In the genomic region with DNA sequence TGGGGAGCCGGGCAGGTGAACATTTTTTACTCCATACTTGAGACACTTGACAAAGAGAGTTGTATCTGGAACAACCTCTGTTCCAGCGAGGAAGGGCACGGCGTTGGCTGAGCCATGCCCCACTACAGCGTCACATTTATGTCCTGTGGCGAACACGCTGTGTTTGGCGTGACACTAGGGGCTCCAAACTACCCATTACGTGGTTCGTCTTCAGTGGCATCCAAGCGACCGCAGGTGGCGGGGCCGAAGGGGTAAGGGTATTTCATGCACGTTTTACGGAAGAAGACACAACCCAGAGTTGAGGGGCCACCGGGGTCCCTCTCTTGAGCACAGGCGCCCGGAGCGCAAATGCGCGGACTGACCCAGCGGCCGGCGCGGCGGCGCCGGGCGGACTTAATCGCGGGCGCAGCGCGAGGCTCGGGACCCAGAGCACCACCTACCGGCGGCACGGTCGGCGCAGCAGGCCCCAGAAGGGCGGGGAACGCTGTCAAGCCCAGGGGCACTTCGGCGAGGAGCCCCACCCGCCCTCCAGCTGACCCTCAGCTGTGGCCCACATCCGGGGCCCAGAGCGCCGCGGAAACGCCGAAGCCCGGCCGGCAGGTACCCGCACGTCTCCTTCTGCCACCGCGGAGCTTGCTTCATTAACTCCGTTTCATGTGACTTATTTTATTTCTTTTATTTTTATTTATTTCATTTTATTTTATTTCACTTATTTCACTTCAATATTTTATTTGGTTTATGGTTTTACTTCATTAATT, we compare ENCODE assay signal across 1 cellular context.
A peak's percentile ranks its signal among the peaks of the same experiment; 100 is the strongest.
TF ChIP-seq lines count a peak whose summit lies in the region.

No MANE protein-coding gene starts in this region.

TF ChIP-seq in K562, 482 proteins besides CTCF, POLR2A, EP300 and RAD21 (continued from another document and continues in another):
- TF ChIP-seq, protein P1, sequence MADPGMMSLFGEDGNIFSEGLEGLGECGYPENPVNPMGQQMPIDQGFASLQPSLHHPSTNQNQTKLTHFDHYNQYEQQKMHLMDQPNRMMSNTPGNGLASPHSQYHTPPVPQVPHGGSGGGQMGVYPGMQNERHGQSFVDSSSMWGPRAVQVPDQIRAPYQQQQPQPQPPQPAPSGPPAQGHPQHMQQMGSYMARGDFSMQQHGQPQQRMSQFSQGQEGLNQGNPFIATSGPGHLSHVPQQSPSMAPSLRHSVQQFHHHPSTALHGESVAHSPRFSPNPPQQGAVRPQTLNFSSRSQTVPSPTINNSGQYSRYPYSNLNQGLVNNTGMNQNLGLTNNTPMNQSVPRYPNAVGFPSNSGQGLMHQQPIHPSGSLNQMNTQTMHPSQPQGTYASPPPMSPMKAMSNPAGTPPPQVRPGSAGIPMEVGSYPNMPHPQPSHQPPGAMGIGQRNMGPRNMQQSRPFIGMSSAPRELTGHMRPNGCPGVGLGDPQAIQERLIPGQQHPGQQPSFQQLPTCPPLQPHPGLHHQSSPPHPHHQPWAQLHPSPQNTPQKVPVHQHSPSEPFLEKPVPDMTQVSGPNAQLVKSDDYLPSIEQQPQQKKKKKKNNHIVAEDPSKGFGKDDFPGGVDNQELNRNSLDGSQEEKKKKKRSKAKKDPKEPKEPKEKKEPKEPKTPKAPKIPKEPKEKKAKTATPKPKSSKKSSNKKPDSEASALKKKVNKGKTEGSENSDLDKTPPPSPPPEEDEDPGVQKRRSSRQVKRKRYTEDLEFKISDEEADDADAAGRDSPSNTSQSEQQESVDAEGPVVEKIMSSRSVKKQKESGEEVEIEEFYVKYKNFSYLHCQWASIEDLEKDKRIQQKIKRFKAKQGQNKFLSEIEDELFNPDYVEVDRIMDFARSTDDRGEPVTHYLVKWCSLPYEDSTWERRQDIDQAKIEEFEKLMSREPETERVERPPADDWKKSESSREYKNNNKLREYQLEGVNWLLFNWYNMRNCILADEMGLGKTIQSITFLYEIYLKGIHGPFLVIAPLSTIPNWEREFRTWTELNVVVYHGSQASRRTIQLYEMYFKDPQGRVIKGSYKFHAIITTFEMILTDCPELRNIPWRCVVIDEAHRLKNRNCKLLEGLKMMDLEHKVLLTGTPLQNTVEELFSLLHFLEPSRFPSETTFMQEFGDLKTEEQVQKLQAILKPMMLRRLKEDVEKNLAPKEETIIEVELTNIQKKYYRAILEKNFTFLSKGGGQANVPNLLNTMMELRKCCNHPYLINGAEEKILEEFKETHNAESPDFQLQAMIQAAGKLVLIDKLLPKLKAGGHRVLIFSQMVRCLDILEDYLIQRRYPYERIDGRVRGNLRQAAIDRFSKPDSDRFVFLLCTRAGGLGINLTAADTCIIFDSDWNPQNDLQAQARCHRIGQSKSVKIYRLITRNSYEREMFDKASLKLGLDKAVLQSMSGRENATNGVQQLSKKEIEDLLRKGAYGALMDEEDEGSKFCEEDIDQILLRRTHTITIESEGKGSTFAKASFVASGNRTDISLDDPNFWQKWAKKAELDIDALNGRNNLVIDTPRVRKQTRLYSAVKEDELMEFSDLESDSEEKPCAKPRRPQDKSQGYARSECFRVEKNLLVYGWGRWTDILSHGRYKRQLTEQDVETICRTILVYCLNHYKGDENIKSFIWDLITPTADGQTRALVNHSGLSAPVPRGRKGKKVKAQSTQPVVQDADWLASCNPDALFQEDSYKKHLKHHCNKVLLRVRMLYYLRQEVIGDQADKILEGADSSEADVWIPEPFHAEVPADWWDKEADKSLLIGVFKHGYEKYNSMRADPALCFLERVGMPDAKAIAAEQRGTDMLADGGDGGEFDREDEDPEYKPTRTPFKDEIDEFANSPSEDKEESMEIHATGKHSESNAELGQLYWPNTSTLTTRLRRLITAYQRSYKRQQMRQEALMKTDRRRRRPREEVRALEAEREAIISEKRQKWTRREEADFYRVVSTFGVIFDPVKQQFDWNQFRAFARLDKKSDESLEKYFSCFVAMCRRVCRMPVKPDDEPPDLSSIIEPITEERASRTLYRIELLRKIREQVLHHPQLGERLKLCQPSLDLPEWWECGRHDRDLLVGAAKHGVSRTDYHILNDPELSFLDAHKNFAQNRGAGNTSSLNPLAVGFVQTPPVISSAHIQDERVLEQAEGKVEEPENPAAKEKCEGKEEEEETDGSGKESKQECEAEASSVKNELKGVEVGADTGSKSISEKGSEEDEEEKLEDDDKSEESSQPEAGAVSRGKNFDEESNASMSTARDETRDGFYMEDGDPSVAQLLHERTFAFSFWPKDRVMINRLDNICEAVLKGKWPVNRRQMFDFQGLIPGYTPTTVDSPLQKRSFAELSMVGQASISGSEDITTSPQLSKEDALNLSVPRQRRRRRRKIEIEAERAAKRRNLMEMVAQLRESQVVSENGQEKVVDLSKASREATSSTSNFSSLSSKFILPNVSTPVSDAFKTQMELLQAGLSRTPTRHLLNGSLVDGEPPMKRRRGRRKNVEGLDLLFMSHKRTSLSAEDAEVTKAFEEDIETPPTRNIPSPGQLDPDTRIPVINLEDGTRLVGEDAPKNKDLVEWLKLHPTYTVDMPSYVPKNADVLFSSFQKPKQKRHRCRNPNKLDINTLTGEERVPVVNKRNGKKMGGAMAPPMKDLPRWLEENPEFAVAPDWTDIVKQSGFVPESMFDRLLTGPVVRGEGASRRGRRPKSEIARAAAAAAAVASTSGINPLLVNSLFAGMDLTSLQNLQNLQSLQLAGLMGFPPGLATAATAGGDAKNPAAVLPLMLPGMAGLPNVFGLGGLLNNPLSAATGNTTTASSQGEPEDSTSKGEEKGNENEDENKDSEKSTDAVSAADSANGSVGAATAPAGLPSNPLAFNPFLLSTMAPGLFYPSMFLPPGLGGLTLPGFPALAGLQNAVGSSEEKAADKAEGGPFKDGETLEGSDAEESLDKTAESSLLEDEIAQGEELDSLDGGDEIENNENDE (IDR thresholded peaks at IDR 0.05; ENCODE audit: low read depth, low read length), result no peak
- TF ChIP-seq, protein P2, sequence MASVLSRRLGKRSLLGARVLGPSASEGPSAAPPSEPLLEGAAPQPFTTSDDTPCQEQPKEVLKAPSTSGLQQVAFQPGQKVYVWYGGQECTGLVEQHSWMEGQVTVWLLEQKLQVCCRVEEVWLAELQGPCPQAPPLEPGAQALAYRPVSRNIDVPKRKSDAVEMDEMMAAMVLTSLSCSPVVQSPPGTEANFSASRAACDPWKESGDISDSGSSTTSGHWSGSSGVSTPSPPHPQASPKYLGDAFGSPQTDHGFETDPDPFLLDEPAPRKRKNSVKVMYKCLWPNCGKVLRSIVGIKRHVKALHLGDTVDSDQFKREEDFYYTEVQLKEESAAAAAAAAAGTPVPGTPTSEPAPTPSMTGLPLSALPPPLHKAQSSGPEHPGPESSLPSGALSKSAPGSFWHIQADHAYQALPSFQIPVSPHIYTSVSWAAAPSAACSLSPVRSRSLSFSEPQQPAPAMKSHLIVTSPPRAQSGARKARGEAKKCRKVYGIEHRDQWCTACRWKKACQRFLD (CRISPR knock-in tag; IDR thresholded peaks at IDR 0.05), result no peak
- no peak for TF ChIP-seq HIVEP1 (CRISPR knock-in tag; IDR thresholded peaks at IDR 0.05)
- TF ChIP-seq MTF1 (CRISPR knock-in tag; IDR thresholded peaks at IDR 0.05; ENCODE audit: borderline replicate concordance), result no peak
- no peak for TF ChIP-seq THRAP3 (IDR thresholded peaks at IDR 0.05; ENCODE audit: borderline replicate concordance)
- TF ChIP-seq, protein P3, sequence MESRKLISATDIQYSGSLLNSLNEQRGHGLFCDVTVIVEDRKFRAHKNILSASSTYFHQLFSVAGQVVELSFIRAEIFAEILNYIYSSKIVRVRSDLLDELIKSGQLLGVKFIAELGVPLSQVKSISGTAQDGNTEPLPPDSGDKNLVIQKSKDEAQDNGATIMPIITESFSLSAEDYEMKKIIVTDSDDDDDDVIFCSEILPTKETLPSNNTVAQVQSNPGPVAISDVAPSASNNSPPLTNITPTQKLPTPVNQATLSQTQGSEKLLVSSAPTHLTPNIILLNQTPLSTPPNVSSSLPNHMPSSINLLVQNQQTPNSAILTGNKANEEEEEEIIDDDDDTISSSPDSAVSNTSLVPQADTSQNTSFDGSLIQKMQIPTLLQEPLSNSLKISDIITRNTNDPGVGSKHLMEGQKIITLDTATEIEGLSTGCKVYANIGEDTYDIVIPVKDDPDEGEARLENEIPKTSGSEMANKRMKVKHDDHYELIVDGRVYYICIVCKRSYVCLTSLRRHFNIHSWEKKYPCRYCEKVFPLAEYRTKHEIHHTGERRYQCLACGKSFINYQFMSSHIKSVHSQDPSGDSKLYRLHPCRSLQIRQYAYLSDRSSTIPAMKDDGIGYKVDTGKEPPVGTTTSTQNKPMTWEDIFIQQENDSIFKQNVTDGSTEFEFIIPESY (CRISPR knock-in tag; IDR thresholded peaks at IDR 0.05), result no peak
- TF ChIP-seq, protein P4, sequence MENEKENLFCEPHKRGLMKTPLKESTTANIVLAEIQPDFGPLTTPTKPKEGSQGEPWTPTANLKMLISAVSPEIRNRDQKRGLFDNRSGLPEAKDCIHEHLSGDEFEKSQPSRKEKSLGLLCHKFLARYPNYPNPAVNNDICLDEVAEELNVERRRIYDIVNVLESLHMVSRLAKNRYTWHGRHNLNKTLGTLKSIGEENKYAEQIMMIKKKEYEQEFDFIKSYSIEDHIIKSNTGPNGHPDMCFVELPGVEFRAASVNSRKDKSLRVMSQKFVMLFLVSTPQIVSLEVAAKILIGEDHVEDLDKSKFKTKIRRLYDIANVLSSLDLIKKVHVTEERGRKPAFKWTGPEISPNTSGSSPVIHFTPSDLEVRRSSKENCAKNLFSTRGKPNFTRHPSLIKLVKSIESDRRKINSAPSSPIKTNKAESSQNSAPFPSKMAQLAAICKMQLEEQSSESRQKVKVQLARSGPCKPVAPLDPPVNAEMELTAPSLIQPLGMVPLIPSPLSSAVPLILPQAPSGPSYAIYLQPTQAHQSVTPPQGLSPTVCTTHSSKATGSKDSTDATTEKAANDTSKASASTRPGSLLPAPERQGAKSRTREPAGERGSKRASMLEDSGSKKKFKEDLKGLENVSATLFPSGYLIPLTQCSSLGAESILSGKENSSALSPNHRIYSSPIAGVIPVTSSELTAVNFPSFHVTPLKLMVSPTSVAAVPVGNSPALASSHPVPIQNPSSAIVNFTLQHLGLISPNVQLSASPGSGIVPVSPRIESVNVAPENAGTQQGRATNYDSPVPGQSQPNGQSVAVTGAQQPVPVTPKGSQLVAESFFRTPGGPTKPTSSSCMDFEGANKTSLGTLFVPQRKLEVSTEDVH (IDR thresholded peaks at IDR 0.05; ENCODE audit: low read depth, partially characterized antibody), result peak; percentile 29
- no peak for TF ChIP-seq NFRKB (IDR thresholded peaks at IDR 0.05; ENCODE audit: low read depth)
- TF ChIP-seq BRF1 (IDR thresholded peaks at IDR 0.05; ENCODE audit: borderline replicate concordance, extremely low read depth, insufficient read length), result no peak
- peak; percentile 81 for TF ChIP-seq RBFOX2 (IDR thresholded peaks at IDR 0.05; ENCODE audit: low read depth, low read length)
- no peak for TF ChIP-seq DIDO1 (tag; IDR thresholded peaks at IDR 0.05; ENCODE audit: low read depth)
- TF ChIP-seq HOXB6 (CRISPR knock-in tag; IDR thresholded peaks at IDR 0.05; ENCODE audit: borderline replicate concordance), result no peak
- TF ChIP-seq, protein P5, sequence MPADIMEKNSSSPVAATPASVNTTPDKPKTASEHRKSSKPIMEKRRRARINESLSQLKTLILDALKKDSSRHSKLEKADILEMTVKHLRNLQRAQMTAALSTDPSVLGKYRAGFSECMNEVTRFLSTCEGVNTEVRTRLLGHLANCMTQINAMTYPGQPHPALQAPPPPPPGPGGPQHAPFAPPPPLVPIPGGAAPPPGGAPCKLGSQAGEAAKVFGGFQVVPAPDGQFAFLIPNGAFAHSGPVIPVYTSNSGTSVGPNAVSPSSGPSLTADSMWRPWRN (IDR thresholded peaks at IDR 0.05; ENCODE audit: low read depth), result no peak
- TF ChIP-seq TRIM24 (IDR thresholded peaks at IDR 0.05), result no peak
- TF ChIP-seq CBX2 (IDR thresholded peaks at IDR 0.05; ENCODE audit: insufficient read depth, low read length, poor library complexity, severe bottlenecking), result no peak
- TF ChIP-seq ZBTB7A (IDR thresholded peaks at IDR 0.05; ENCODE audit: borderline replicate concordance, control insufficient read depth, low read depth, low read length), result peak; percentile 94; the same call in 1 of the 2 replicates
- no peak for TF ChIP-seq MAFK (IDR thresholded peaks at IDR 0.05; ENCODE audit: low read length)
- no peak for TF ChIP-seq PRMT5 (CRISPR knock-in tag; IDR thresholded peaks at IDR 0.05)
- peak; percentile 47 for TF ChIP-seq RBBP5 (IDR thresholded peaks at IDR 0.05; ENCODE audit: borderline replicate concordance, insufficient read depth, low read length, poor library complexity, severe bottlenecking)
- no peak for TF ChIP-seq CAMTA2 (CRISPR knock-in tag; conservative IDR thresholded peaks at IDR 0.05)
- peak; percentile 73; the same call in 1 of the 2 replicates for TF ChIP-seq GABPB1 (CRISPR knock-in tag; IDR thresholded peaks at IDR 0.05)
- TF ChIP-seq, protein P6, sequence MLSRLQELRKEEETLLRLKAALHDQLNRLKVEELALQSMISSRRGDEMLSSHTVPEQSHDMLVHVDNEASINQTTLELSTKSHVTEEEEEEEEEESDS (CRISPR knock-in tag; IDR thresholded peaks at IDR 0.05), result no peak
- no peak for TF ChIP-seq TBL1XR1 (IDR thresholded peaks at IDR 0.05; ENCODE audit: low read length in 2 of 2)
- TF ChIP-seq, protein P7, sequence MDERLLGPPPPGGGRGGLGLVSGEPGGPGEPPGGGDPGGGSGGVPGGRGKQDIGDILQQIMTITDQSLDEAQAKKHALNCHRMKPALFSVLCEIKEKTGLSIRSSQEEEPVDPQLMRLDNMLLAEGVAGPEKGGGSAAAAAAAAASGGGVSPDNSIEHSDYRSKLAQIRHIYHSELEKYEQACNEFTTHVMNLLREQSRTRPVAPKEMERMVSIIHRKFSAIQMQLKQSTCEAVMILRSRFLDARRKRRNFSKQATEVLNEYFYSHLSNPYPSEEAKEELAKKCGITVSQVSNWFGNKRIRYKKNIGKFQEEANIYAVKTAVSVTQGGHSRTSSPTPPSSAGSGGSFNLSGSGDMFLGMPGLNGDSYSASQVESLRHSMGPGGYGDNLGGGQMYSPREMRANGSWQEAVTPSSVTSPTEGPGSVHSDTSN (CRISPR knock-in tag; IDR thresholded peaks at IDR 0.05; ENCODE audit: low read depth), result no peak
- TF ChIP-seq, protein P7 (tag; conservative IDR thresholded peaks at IDR 0.05; ENCODE audit: low read depth), result no peak
- TF ChIP-seq, protein P8, sequence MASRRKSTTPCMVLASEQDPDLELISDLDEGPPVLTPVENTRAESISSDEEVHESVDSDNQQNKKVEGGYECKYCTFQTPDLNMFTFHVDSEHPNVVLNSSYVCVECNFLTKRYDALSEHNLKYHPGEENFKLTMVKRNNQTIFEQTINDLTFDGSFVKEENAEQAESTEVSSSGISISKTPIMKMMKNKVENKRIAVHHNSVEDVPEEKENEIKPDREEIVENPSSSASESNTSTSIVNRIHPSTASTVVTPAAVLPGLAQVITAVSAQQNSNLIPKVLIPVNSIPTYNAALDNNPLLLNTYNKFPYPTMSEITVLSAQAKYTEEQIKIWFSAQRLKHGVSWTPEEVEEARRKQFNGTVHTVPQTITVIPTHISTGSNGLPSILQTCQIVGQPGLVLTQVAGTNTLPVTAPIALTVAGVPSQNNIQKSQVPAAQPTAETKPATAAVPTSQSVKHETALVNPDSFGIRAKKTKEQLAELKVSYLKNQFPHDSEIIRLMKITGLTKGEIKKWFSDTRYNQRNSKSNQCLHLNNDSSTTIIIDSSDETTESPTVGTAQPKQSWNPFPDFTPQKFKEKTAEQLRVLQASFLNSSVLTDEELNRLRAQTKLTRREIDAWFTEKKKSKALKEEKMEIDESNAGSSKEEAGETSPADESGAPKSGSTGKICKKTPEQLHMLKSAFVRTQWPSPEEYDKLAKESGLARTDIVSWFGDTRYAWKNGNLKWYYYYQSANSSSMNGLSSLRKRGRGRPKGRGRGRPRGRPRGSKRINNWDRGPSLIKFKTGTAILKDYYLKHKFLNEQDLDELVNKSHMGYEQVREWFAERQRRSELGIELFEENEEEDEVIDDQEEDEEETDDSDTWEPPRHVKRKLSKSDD (conservative IDR thresholded peaks at IDR 0.05; ENCODE audit: low read length), result no peak
